Comparison of ENCODE assay signal across 13 cellular contexts in the genomic region with DNA sequence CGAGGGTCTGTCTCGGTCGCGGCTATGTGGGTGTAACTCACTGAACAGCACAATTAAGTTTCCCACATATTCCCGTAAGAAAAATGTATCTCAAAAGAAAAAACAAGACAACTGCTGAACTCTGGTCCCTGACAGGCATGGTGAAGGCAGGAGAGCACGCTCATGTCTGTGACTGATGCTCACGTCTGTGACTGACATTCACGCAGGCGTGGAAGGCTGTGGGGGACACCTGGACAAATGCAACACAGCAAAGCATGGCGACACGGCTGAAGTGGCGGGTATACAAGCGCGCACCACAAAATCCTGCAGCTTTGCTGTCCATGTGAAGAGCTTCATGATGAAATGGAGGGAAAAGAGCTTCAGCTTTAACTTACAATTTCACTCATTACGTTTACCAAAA. TPM values are rescaled to one million over a fixed set of nuclear protein-coding genes. Genes with fewer than 3 reads are reported as not detected.
DNase-seq lines count a peak whose midpoint lies in the region; ATAC-seq and TF ChIP-seq lines count a peak whose summit lies in the region.
"Had no signal": no experiment of that assay in that cellular context is flagged by ENCODE, and none has a peak within 500 bp of the region (broad histone marks: within the 10 kb centered on the region; RNA-seq: fewer than 3 reads in every experiment).

No MANE protein-coding gene starts in this region.

- peaks cover 92% of the 10 kb centered on the region for H3K79me2 ChIP-seq in hepatocyte

- no peaks in the 10 kb centered on the region for H3K36me3 ChIP-seq in hepatocyte (replicated peaks; ENCODE audit: insufficient read depth, low read depth)
- H3K36me3 ChIP-seq in gastrocnemius medialis = peaks cover 0 to 22% of the 10 kb centered on the region in 2 donors

- in situ Hi-C loops in gastrocnemius medialis (cut with MboI; ENCODE audit: low sequenced_read_pairs in 4 of 4) = loop anchor here in 1 of 4 donors (5.0 kb wide), 1 partner anchor 55 kb away; no protein-coding TSS in a partner anchor

- no peak for ATAC-seq in activated CD4-positive, alpha-beta T cell treated with anti-CD3 and anti-CD28 coated beads for 36 hours
- no peak for ATAC-seq in T-helper 17 cell
- ATAC-seq in gastrocnemius medialis = no peak
- ATAC-seq: activated T-cell treated with anti-CD3 and anti-CD28 coated beads, Interleukin-2, amount 50 U/mL, for 4 hours; right lobe of liver had no signal

- intact Hi-C loops in activated CD4-positive, alpha-beta T cell treated with anti-CD3 and anti-CD28 coated beads for 36 hours (cut with DNase I, micrococcal nuclease) = no loop called here
- intact Hi-C loops in gastrocnemius medialis (cut with DNase I; ENCODE audit: low total_unique reads) = no loop called here

- H3K9me2 ChIP-seq in hepatocyte (replicated peaks; ENCODE audit: insufficient read depth) = no peaks in the 10 kb centered on the region

- POLR2A ChIA-PET in activated CD4-positive, alpha-beta T cell treated with anti-CD3 and anti-CD28 coated beads for 36 hours (lab: Charles Lee) = interaction anchor here (0.7 kb wide), 1 partner anchor 15 kb away, joined by 4 read pairs; no protein-coding TSS in a partner anchor

- H3K4me3 Mint-ChIP-seq in activated CD4-positive, alpha-beta T cell treated with anti-CD3 and anti-CD28 coated beads for 36 hours = no peak overlapping the region
- peak overlapping the region; percentile 90 for H3K4me3 Mint-ChIP-seq in T-helper 17 cell

- CTCF ChIA-PET in activated CD4-positive, alpha-beta T cell treated with anti-CD3 and anti-CD28 coated beads for 36 hours (lab: Charles Lee) = no interaction called here

- H3K4me1 ChIP-seq in hepatocyte (ENCODE audit: insufficient read depth) = peaks cover 49% of the 10 kb centered on the region
- peaks cover 62 to 65% of the 10 kb centered on the region in 2 donors for H3K4me1 ChIP-seq in gastrocnemius medialis

- no peak for TF ChIP-seq POLR2A in gastrocnemius medialis (IDR thresholded peaks at IDR 0.05)

- no peak for DNase-seq in activated CD4-positive, alpha-beta T cell treated with anti-CD3 and anti-CD28 coated beads for 36 hours
- DNase-seq in activated CD4-positive, alpha-beta T cell treated with anti-CD3 and anti-CD28 coated beads for 1 hour = no peak
- DNase-seq in T-helper 17 cell = no peak
- no peak for DNase-seq in hepatocyte (ENCODE audit: low spot score)
- DNase-seq in gastrocnemius medialis = no peak
- DNase-seq in foreskin melanocyte = no peak
- DNase-seq in NOMO-1 treated with DMSO at 0.1 percent for 48 hours (lab: John Stamatoyannopoulos, UW; ENCODE audit: unreplicated experiment) = no peak
- DNase-seq in activated CD8-positive, alpha-beta memory T cell treated with anti-CD3 and anti-CD28 coated beads, Interleukin-2, amount 50 U/mL, for 4 hours = no peak
- DNase-seq: activated T-cell treated with anti-CD3 and anti-CD28 coated beads, Interleukin-2, amount 50 U/mL, for 4 hours; NK-92 treated with Interleukin-12 subunit alpha and Interleukin-12 subunit beta, amount 100 ng/mL, for 24 hours; T-helper 9 cell had no signal

- H3K27me3 Mint-ChIP-seq in activated CD4-positive, alpha-beta T cell treated with anti-CD3 and anti-CD28 coated beads for 36 hours = no peaks in the 10 kb centered on the region
- H3K27me3 Mint-ChIP-seq in T-helper 17 cell = no peaks in the 10 kb centered on the region

- H4K20me1 ChIP-seq in hepatocyte (ENCODE audit: insufficient read depth, poor library complexity, severe bottlenecking) = peaks cover 91% of the 10 kb centered on the region

- peak overlapping the region; percentile 98 for H3K27ac Mint-ChIP-seq in activated CD4-positive, alpha-beta T cell treated with anti-CD3 and anti-CD28 coated beads for 36 hours
- peak overlapping the region; percentile 98 for H3K27ac Mint-ChIP-seq in T-helper 17 cell

- H3K27me3 ChIP-seq in hepatocyte (no peaks in the 10 kb centered on the region), gastrocnemius medialis (no peaks in the 10 kb centered on the region)
- H3K27me3 ChIP-seq: right lobe of liver had no signal

- H3K36me3 Mint-ChIP-seq in activated CD4-positive, alpha-beta T cell treated with anti-CD3 and anti-CD28 coated beads for 36 hours (ENCODE audit: low read depth) = peaks cover 23% of the 10 kb centered on the region
- H3K36me3 Mint-ChIP-seq in T-helper 17 cell (ENCODE audit: low read depth) = peaks cover 2% of the 10 kb centered on the region

- WGBS in hepatocyte (ENCODE audit: low lambda C conversion rate, missing lambda C conversion rate) = 95% methylated on average over 15 of the region's 15 CpGs

- peaks cover 84% of the 10 kb centered on the region for H3K4me1 Mint-ChIP-seq in activated CD4-positive, alpha-beta T cell treated with anti-CD3 and anti-CD28 coated beads for 36 hours
- peaks cover 70% of the 10 kb centered on the region for H3K4me1 Mint-ChIP-seq in T-helper 17 cell

- no peak overlapping the region for H2AFZ ChIP-seq in hepatocyte

- H3K9me3 ChIP-seq in T-helper 17 cell (ENCODE audit: control insufficient read depth, low read length, poor library complexity, severe bottlenecking) (no peaks in the 10 kb centered on the region), hepatocyte (ENCODE audit: low read depth) (no peaks in the 10 kb centered on the region), gastrocnemius medialis (no peaks in the 10 kb centered on the region)
- H3K9me3 ChIP-seq: right lobe of liver had no signal

- no peaks in the 10 kb centered on the region for H3K9me3 Mint-ChIP-seq in activated CD4-positive, alpha-beta T cell treated with anti-CD3 and anti-CD28 coated beads for 36 hours (ENCODE audit: low read depth)
- H3K9me3 Mint-ChIP-seq: activated T-cell treated with anti-CD3 and anti-CD28 coated beads, Interleukin-2, amount 50 U/mL, for 4 hours had no signal

- H3K4me3 ChIP-seq in hepatocyte (no peak overlapping the region), gastrocnemius medialis (no peak overlapping the region)
- H3K4me3 ChIP-seq: lung, right lobe of liver had no signal

- TF ChIP-seq CTCF in hepatocyte (IDR thresholded peaks at IDR 0.05; ENCODE audit: poor library complexity) = no peak
- TF ChIP-seq CTCF in gastrocnemius medialis (IDR thresholded peaks at IDR 0.05 in 4 of 5, conservative IDR thresholded peaks at IDR 0.05 in 1 of 5) = no peak

- H3K27ac ChIP-seq in hepatocyte = peak overlapping the region; percentile 89
- peak overlapping the region; percentile 95 for H3K27ac ChIP-seq in gastrocnemius medialis
- H3K27ac ChIP-seq: right lobe of liver had no signal

- H3K4me2 ChIP-seq in hepatocyte = no peak overlapping the region

RNA-seq across cellular contexts. Expression of a gene that starts 6.0 kb away (rescaled TPM):
- 10 to 100 TPM; 34.8 to 44.3 TPM for total RNA-seq in activated CD4-positive, alpha-beta T cell treated with anti-CD3 and anti-CD28 coated beads for 36 hours
- total RNA-seq in T-helper 17 cell = 100 to 1,000 TPM in 1 of 2 donors, 10 to 100 TPM in 1; 98.4 to 123 TPM
- total RNA-seq in hepatocyte = 344 and 348 TPM in 2 replicates
- 315 and 362 TPM in 2 replicates for polyA plus RNA-seq in hepatocyte
- 100 to 1,000 TPM; 116 to 217 (median 127) TPM for total RNA-seq in gastrocnemius medialis

RNA-seq across cellular contexts. Expression of a gene that starts 49.6 kb away (rescaled TPM):
- 10 to 100 TPM; 83.4 to 84.9 TPM for total RNA-seq in activated CD4-positive, alpha-beta T cell treated with anti-CD3 and anti-CD28 coated beads for 36 hours
- total RNA-seq in T-helper 17 cell (10 to 100 TPM; 62.1 to 73.4 TPM), hepatocyte (68.5 and 77.2 TPM in 2 replicates), gastrocnemius medialis (10 to 100 TPM; 49.0 to 85.9 (median 63.7) TPM)
- polyA plus RNA-seq in hepatocyte = 97.0 and 107 TPM in 2 replicates

RNA-seq across cellular contexts. Expression of a gene that starts 53.2 kb away (rescaled TPM):
- 100 to 1,000 TPM; 217 to 250 TPM for total RNA-seq in activated CD4-positive, alpha-beta T cell treated with anti-CD3 and anti-CD28 coated beads for 36 hours
- total RNA-seq in T-helper 17 cell (100 to 1,000 TPM; 248 to 359 TPM), hepatocyte (1.6 and 3.8 TPM in 2 replicates), gastrocnemius medialis (10 to 100 TPM; 10.9 to 41.7 (median 27.4) TPM)
- 3.8 and 4.2 TPM in 2 replicates for polyA plus RNA-seq in hepatocyte

Comparison
In these comparisons a context has a peak if more than half of its experiments do, and no peak if none do; other contexts are left out.
1. RNA of a gene that starts 53.2 kb away (total RNA-seq): 248 to 359 TPM in T-helper 17 cell and 217 to 250 TPM in activated CD4-positive, alpha-beta T cell treated with anti-CD3 and anti-CD28 coated beads for 36 hours; 10.9 to 41.7 TPM in gastrocnemius medialis and 1.6 to 3.8 TPM in hepatocyte; every median in the first group is over 4 times any median in the second.